8 cellular contexts compared by ENCODE assay signal in the genomic region with DNA sequence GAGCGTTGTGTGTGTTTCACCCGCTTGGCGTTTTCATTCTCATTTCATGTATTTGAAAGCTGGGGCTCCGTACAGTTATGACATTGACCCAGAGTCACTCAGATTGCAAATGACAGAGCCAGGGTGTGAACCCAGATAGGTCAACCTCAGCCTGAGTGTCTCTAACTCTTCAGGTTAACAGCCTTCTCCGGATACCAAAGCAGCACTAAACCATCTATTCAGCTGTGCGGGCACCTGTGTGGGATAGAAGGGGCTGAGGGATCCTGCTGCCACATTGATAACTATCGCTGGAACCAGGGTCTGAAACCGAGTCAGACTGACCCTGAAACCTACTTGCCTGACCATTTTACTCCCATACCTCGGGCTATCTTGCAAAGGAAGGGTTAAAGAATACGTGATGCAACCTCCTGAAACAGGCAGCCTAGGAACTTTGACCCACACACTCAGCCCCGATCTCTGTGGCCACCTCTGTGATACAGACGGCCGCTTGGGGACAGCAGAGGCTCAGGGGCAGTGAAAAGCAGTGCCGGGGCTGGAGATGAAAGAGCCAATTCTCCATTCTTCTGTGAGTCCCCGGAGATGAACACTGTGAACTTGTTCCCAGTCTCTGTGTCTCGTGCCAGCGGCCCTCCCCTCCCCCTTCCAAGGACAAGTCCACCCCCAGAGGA.
DNase-seq lines count a peak whose midpoint lies in the region; ATAC-seq and TF ChIP-seq lines count a peak whose summit lies in the region.

No MANE protein-coding gene starts in this region.

- H2BK15ac ChIP-seq in H9 (ENCODE audit: low read depth, low read length): no peak overlapping the region

- H4K5ac ChIP-seq in H9 (ENCODE audit: insufficient read length, low read depth, low read length): no peak overlapping the region

- no peak overlapping the region for H3K18ac ChIP-seq in H9 (ENCODE audit: insufficient read length, low read depth, low read length)

- no peak overlapping the region for H2AK5ac ChIP-seq in H9 (ENCODE audit: insufficient read length, low read length)

- no peak overlapping the region for H4K8ac ChIP-seq in H9 (replicated peaks; ENCODE audit: insufficient read length, low read depth, low read length)

- H2BK20ac ChIP-seq in H9 (ENCODE audit: low read depth, low read length, poor library complexity, severe bottlenecking): no peak overlapping the region

- H3T11ph ChIP-seq in H9 (ENCODE audit: low read length): no peak overlapping the region

- H4K20me1 ChIP-seq in H9 (ENCODE audit: control insufficient read depth, insufficient read depth, insufficient read length): no peaks in the 10 kb centered on the region

- no peaks in the 10 kb centered on the region for H3K79me1 ChIP-seq in H9 (ENCODE audit: insufficient read depth, low read depth, low read length, poor library complexity, severe bottlenecking)

- H3K4me1 Mint-ChIP-seq in H9: peaks cover 24 to 37% of the 10 kb centered on the region in 2 experiments

- no peaks in the 10 kb centered on the region for H3K9me3 Mint-ChIP-seq in H9

- no peak overlapping the region for H3K14ac ChIP-seq in H9 (ENCODE audit: insufficient read depth, low read length)

- no peak overlapping the region for H2BK12ac ChIP-seq in H9 (ENCODE audit: insufficient read length, low read depth, low read length)

- H3K23ac ChIP-seq in H9 (ENCODE audit: insufficient read length, low read depth, low read length): no peak overlapping the region

- H3K4ac ChIP-seq in H9 (ENCODE audit: low read depth, low read length): no peak overlapping the region

- no peak overlapping the region for H4K91ac ChIP-seq in H9 (ENCODE audit: insufficient read length, low read depth, low read length)

- H3K27me3 ChIP-seq in H9 (ENCODE audit: insufficient read depth, low read length) (no peaks in the 10 kb centered on the region), parathyroid adenoma (ENCODE audit: control insufficient read depth, insufficient read depth, low read length) (no peaks in the 10 kb centered on the region)

- H3K4me1 ChIP-seq in H9 (ENCODE audit: insufficient read depth, low read length): no peaks in the 10 kb centered on the region
- H3K4me1 ChIP-seq in parathyroid adenoma: peaks cover 15% of the 10 kb centered on the region

- peaks cover 5% of the 10 kb centered on the region; the same call in 1 of the 2 replicates for H3K27me3 Mint-ChIP-seq in H9 (ENCODE audit: low read depth)

- no peak overlapping the region for H3K27ac ChIP-seq in 22Rv1
- H3K27ac ChIP-seq in H9 (ENCODE audit: insufficient read length, low read depth, low read length): no peak overlapping the region
- H3K27ac ChIP-seq in parathyroid adenoma: no peak overlapping the region

- H3K9ac ChIP-seq in H9 (ENCODE audit: extremely low read depth, insufficient read length, low read length) (no peak overlapping the region), parathyroid adenoma (no peak overlapping the region)

- H3K4me2 ChIP-seq in H9 (ENCODE audit: insufficient read depth, insufficient read length, low read length) (no peak overlapping the region), parathyroid adenoma (ENCODE audit: low read length) (no peak overlapping the region)

- no peak for ATAC-seq in HG02938 (IDR thresholded peaks at IDR 0.05; ENCODE audit: unreplicated experiment)

- no peak overlapping the region for H2BK120ac ChIP-seq in H9 (ENCODE audit: low read depth, low read length, poor library complexity, severe bottlenecking)

- DNase-seq in H9: peak; percentile 84
- peak; percentile 89 for DNase-seq in SW480 (ENCODE audit: low spot score)
- DNase-seq in glomerular endothelial cell (ENCODE audit: extremely low read depth, low read depth, low spot score): peak; percentile 22
- no peak for DNase-seq in NCI-H69 (lab: John Stamatoyannopoulos, UW)
- DNase-seq in NCI-H2107 (lab: John Stamatoyannopoulos, UW): no peak

- no peak overlapping the region for H3K4me3 Mint-ChIP-seq in H9

- no peak overlapping the region for H2AFZ ChIP-seq in H9 (ENCODE audit: low read length)
- peak overlapping the region; percentile 14 for H2AFZ ChIP-seq in parathyroid adenoma

- H3K23me2 ChIP-seq in H9 (ENCODE audit: insufficient read length, low read depth, low read length, poor library complexity, severe bottlenecking): no peaks in the 10 kb centered on the region

- no peaks in the 10 kb centered on the region for H3K36me3 ChIP-seq in parathyroid adenoma (ENCODE audit: control insufficient read depth, insufficient read depth, low read length)

- H3K36me3 Mint-ChIP-seq in H9 (ENCODE audit: insufficient read depth in 1 of 3, low read depth in 3 of 3): no peaks in the 10 kb centered on the region

- no peak overlapping the region; a peak in 1 of 7 replicates for H3K27ac Mint-ChIP-seq in H9

- no peak overlapping the region for H3K56ac ChIP-seq in H9 (ENCODE audit: insufficient read length, low read depth, low read length)

- H3K9me3 ChIP-seq in H9 (ENCODE audit: control insufficient read depth, low read depth, low read length) (no peaks in the 10 kb centered on the region), parathyroid adenoma (ENCODE audit: control insufficient read depth, low read length) (no peaks in the 10 kb centered on the region)

- TF ChIP-seq CTCF in 22Rv1 (IDR thresholded peaks at IDR 0.05): peak; percentile 70
- peak; percentile 86 for TF ChIP-seq CTCF in H9 (conservative IDR thresholded peaks at IDR 0.05)
- TF ChIP-seq CTCF in parathyroid adenoma (IDR thresholded peaks at IDR 0.05): peak; percentile 79

- no CpG with 5 or more reads among the region's 17 CpGs for WGBS in H9 (ENCODE audit: extremely low coverage, insufficient read length, low lambda C conversion rate)

- H3K4me3 ChIP-seq in parathyroid adenoma (ENCODE audit: low read depth, low read length): no peak overlapping the region

- H3K79me2 ChIP-seq in H9 (ENCODE audit: insufficient read depth, low read length) (no peaks in the 10 kb centered on the region), parathyroid adenoma (no peaks in the 10 kb centered on the region)

- H2BK5ac ChIP-seq in H9 (ENCODE audit: insufficient read length, low read length): no peak overlapping the region

Comparison
In these comparisons a context has a peak if more than half of its experiments do, and no peak if none do; other contexts are left out.
1. DNase-seq: peak in H9 (single experiment), SW480 (single experiment) and glomerular endothelial cell (single experiment); none in NCI-H69 (single experiment) and NCI-H2107 (single experiment).
2. Peak in every context shown above with its lines, with median percentiles within 50 percentile points of each other: CTCF ChIP-seq.